ENCODE assay signal across 8 cellular contexts in the genomic region with DNA sequence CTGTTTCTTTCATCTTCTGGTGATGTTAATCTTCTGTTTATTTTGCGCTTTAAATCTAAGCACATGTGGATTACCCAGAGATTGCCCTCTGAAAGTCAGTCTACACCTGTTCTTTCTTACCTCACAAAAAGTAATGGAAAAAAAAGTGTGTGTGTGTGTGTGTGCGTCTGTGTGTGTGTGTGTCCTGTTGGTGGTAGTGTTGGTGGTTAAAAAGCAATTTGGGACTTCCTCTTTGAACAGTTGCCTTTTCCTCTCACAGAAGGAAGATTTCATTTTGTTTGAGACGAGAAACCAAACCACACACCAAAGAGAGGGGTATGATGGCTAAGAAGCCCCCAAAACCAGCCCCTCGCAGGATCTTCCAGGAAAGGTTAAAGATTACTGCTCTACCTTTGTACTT. TPM values are rescaled to one million over a fixed set of nuclear protein-coding genes. Genes with fewer than 3 reads are reported as not detected.
A peak's percentile ranks its signal among the peaks of the same experiment; 100 is the strongest.
DNase-seq lines count a peak whose midpoint lies in the region; ATAC-seq, FAIRE-seq and TF ChIP-seq lines count a peak whose summit lies in the region.

A gene with protein sequence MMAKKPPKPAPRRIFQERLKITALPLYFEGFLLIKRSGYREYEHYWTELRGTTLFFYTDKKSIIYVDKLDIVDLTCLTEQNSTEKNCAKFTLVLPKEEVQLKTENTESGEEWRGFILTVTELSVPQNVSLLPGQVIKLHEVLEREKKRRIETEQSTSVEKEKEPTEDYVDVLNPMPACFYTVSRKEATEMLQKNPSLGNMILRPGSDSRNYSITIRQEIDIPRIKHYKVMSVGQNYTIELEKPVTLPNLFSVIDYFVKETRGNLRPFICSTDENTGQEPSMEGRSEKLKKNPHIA (plus strand): TSS at position 235 of the 400 bp plus-strand sequence. CDS start 83 bp downstream, at position 318.

- no TSS peak for BruUV-seq in K562 (replicated peaks; lab: Mats Ljungman, UMichigan)

- TF ChIP-seq CTCF in GM12864 (IDR thresholded peaks at IDR 0.05; ENCODE audit: low read depth, low read length, missing control alignments) (no peak), HL-60 (IDR thresholded peaks at IDR 0.05; ENCODE audit: insufficient read depth, low read length) (no peak), K562 (IDR thresholded peaks at IDR 0.05 in 2 of 3, conservative IDR thresholded peaks at IDR 0.05 in 1 of 3; ENCODE audit: insufficient read depth in 2 of 3, low read depth in 1 of 3, low read length in 3 of 3) (no peak)

- peak; percentile 60 for ATAC-seq in GM19467 (IDR thresholded peaks at IDR 0.05; ENCODE audit: unreplicated experiment)
- ATAC-seq in K562, result no peak; the same call in 2 of the 3 replicates
- ATAC-seq in HG03097 (IDR thresholded peaks at IDR 0.05; ENCODE audit: low FRiP score, unreplicated experiment), result no peak

- H3K9me3 ChIP-seq in K562 (replicated peaks; ENCODE audit: control insufficient read depth, insufficient read depth, low read depth, low read length), result no peaks in the 10 kb centered on the region

- peak; percentile 68 for FAIRE-seq in K562 (lab: Jason Lieb, UNC)

- DNase-seq in GM12864 (ENCODE audit: low read depth) (peak; percentile 64), HL-60 (ENCODE audit: low read depth in 1 of 2, low spot score in 1 of 2) (peak; percentile 35 to 66), K562 (ENCODE audit: extremely low read depth in 1 of 4, low spot score in 3 of 4) (no peak), GM19238 (ENCODE audit: insufficient read length, low spot score) (no peak), posterior vena cava (ENCODE audit: low spot score) (no peak), NCI-H2107 (lab: John Stamatoyannopoulos, UW) (no peak)

- H3K36me3 ChIP-seq in K562 (ENCODE audit: control insufficient read depth, insufficient read depth, low read length), result no peaks in the 10 kb centered on the region

- intact Hi-C loops in K562 (cut with micrococcal nuclease) (no loop called here), posterior vena cava (cut with DNase I) (no loop called here)

- H3K4me2 ChIP-seq in K562 (ENCODE audit: insufficient read depth, low read length), result no peak within 1 kb of the TSS

- no peak for TF ChIP-seq POLR2A in K562 (conservative IDR thresholded peaks at IDR 0.05)

- peak within 1 kb of the TSS; percentile 61; the same call in 1 of the 2 replicates for H2AFZ ChIP-seq in K562 (ENCODE audit: low read depth, low read length)

- no peaks in the 10 kb centered on the region for H3K27me3 ChIP-seq in HL-60 (ENCODE audit: insufficient read depth, poor library complexity, severe bottlenecking)
- no peaks in the 10 kb centered on the region for H3K27me3 ChIP-seq in K562 (ENCODE audit: control insufficient read depth in 2 of 2, insufficient read depth in 2 of 2, low read length in 2 of 2)

- H3K27ac ChIP-seq in HL-60 (replicated peaks) (peak within 1 kb of the TSS; percentile 62), K562 (ENCODE audit: extremely low read depth, low read depth, low read length) (no peak within 1 kb of the TSS)

- 77% methylated on average over 4 of the region's 4 CpGs for WGBS in K562 (ENCODE audit: insufficient coverage, low coverage, missing lambda C conversion rate)

- no peaks in the 10 kb centered on the region for H4K20me1 ChIP-seq in K562 (replicated peaks; ENCODE audit: control insufficient read depth, insufficient read depth, low read length)

- TF ChIP-seq RAD21 in K562 (CRISPR knock-in tag; conservative IDR thresholded peaks at IDR 0.05 in 1 of 2, IDR thresholded peaks at IDR 0.05 in 1 of 2), result no peak

- H3K4me1 ChIP-seq in K562 (replicated peaks in 1 of 2; ENCODE audit: control insufficient read depth in 2 of 2, insufficient read depth in 2 of 2, low read length in 2 of 2), result peaks cover 0 to 3% of the 10 kb centered on the region in 2 experiments; a peak in 2 of 5 replicates

- TF ChIP-seq EP300 in K562 (IDR thresholded peaks at IDR 0.05; ENCODE audit: low read length), result no peak

- CTCF ChIA-PET in K562 (lab: Yijun Ruan, JAX; ENCODE audit: low intra/inter-chr PET ratio), result no interaction called here

- no peaks in the 10 kb centered on the region for H3K79me2 ChIP-seq in K562 (ENCODE audit: control insufficient read depth, insufficient read depth, low read length)

- H3K9me1 ChIP-seq in K562 (ENCODE audit: control insufficient read depth, insufficient read depth, low read length), result no peaks in the 10 kb centered on the region

- in situ Hi-C loops in K562 (cut with MboI), result no loop called here

- POLR2A ChIA-PET in K562 (lab: Yijun Ruan, JAX), result no interaction called here

- H3K4me3 ChIP-seq in GM12864 (ENCODE audit: low read depth, low read length) (peak within 1 kb of the TSS; percentile 44), HL-60 (replicated peaks; ENCODE audit: insufficient read depth, low read length) (0 out of 2 replicates have a peak within 1 kb of the TSS, but pooled peaks have one; percentile 28), K562 (no peak within 1 kb of the TSS)

- no peak within 1 kb of the TSS for H3K9ac ChIP-seq in K562 (ENCODE audit: insufficient read depth in 1 of 2, low read depth in 2 of 2, low read length in 2 of 2)

TF ChIP-seq in K562, 482 proteins besides CTCF, POLR2A, EP300 and RAD21:
- TF ChIP-seq ARID1B (IDR thresholded peaks at IDR 0.05) (0 out of 2 replicates have a peak, but pooled peaks have one; percentile 21), SPI1 (IDR thresholded peaks at IDR 0.05; ENCODE audit: borderline replicate concordance, low read depth, low read length) (peak; percentile 85), MYBL2 (IDR thresholded peaks at IDR 0.05; ENCODE audit: low read depth) (no peak), MYBL2 (CRISPR knock-in tag; IDR thresholded peaks at IDR 0.05; ENCODE audit: borderline replicate concordance) (no peak), TEAD1 (CRISPR knock-in tag; IDR thresholded peaks at IDR 0.05) (no peak), ZNF316 (IDR thresholded peaks at IDR 0.05) (no peak)
- TF ChIP-seq, protein P1, sequence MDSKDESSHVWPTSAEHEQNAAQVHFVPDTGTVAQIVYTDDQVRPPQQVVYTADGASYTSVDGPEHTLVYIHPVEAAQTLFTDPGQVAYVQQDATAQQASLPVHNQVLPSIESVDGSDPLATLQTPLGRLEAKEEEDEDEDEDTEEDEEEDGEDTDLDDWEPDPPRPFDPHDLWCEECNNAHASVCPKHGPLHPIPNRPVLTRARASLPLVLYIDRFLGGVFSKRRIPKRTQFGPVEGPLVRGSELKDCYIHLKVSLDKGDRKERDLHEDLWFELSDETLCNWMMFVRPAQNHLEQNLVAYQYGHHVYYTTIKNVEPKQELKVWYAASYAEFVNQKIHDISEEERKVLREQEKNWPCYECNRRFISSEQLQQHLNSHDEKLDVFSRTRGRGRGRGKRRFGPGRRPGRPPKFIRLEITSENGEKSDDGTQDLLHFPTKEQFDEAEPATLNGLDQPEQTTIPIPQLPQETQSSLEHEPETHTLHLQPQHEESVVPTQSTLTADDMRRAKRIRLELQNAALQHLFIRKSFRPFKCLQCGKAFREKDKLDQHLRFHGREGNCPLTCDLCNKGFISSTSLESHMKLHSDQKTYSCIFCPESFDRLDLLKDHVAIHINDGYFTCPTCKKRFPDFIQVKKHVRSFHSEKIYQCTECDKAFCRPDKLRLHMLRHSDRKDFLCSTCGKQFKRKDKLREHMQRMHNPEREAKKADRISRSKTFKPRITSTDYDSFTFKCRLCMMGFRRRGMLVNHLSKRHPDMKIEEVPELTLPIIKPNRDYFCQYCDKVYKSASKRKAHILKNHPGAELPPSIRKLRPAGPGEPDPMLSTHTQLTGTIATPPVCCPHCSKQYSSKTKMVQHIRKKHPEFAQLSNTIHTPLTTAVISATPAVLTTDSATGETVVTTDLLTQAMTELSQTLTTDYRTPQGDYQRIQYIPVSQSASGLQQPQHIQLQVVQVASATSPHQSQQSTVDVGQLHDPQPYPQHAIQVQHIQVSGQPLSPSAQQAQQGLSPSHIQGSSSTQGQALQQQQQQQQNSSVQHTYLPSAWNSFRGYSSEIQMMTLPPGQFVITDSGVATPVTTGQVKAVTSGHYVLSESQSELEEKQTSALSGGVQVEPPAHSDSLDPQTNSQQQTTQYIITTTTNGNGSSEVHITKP (IDR thresholded peaks at IDR 0.05; ENCODE audit: partially characterized antibody), result no peak

RNA-seq across cellular contexts. Expression of the gene that starts here (rescaled TPM):
- not detected in 2 replicates for total RNA-seq in K562 (2011; cell fraction: chromatin; rRNA removed; ENCODE audit: low replicate concordance)
- total RNA-seq in K562 (2011; cell fraction: nucleolus; rRNA removed), result not detected in 2 replicates
- not detected in 2 replicates for total RNA-seq in K562 (2011; cell fraction: nucleoplasm; rRNA removed)
- 0.50 and 1.2 TPM in 2 replicates for total RNA-seq in K562 (2014; rRNA removed)
- total RNA-seq in K562 (2014; rRNA removed; fragmentation: Illumina TruSeq; extraction: Trizol), result 1.6 and 1.8 TPM in 2 replicates
- total RNA-seq in K562 (2015; rRNA removed; fragmentation: Illumina TruSeq; extraction: Trizol), result 5.2 and 5.6 TPM in 2 replicates
- total RNA-seq in K562 (2021), result 1.2 and 1.3 TPM in 2 replicates
- polyA plus RNA-seq in K562 (2011; rRNA removed), result 0.50 and 0.53 TPM in 2 replicates
- polyA plus RNA-seq in K562 (2011; cell fraction: cytosol; rRNA removed), result 0.07 and 0.16 TPM in 2 replicates
- 0.21 TPM in 1 of 2 replicates, not detected in the other for polyA plus RNA-seq in K562 (2011; cell fraction: nucleus; rRNA removed)
- 2.8 and 4.9 TPM in 2 replicates for polyA plus RNA-seq in K562 (2012)
- 1.4 and 1.6 TPM in 2 replicates for polyA plus RNA-seq in K562 (2014; fragmentation: Illumina TruSeq; extraction: Trizol)
- 1 to 10 TPM; 1.9 to 2.0 TPM for polyA plus RNA-seq in K562 (2014; fragmentation: Nextera tagmentation; extraction: Ambion mirVana)
- polyA plus RNA-seq in K562 (2014; rRNA removed), result 1.3 and 1.8 TPM in 2 replicates
- 0.25 and 0.72 TPM in 2 replicates for polyA minus RNA-seq in K562 (2011; rRNA and poly(A)+ RNA removed)
- polyA minus RNA-seq in K562 (2011; cell fraction: cytosol; rRNA and poly(A)+ RNA removed), result not detected in 2 replicates
- not detected in 2 replicates for polyA minus RNA-seq in K562 (2011; cell fraction: nucleus; rRNA and poly(A)+ RNA removed)
- total RNA-seq in posterior vena cava, result under 1 TPM in 1 of 2 donors, not detected in 1; 0.38 TPM

Comparison
In these comparisons a context has a peak if more than half of its experiments do, and no peak if none do; other contexts are left out.
1. DNase-seq: peak in GM12864 (single experiment) and HL-60 (2 of 2); none in K562 (0 of 4), GM19238 (single experiment), posterior vena cava (single experiment) and NCI-H2107 (single experiment).